In genomic region chr19:20926796-20927195, GRCh38 we compare ENCODE assay signal across 15 cellular contexts.
"Had no signal": no experiment of that assay in that cellular context is flagged by ENCODE, and none has a peak within 500 bp of the region (broad histone marks: within the 10 kb centered on the region; RNA-seq: fewer than 3 reads in every experiment).

No MANE protein-coding gene starts in this region.

- H3K9me3 ChIP-seq: lower lobe of right lung, mucosa of descending colon, stomach, thoracic aorta had no signal

- H3K27ac ChIP-seq: lower lobe of right lung, stomach, thoracic aorta had no signal

- H3K36me3 ChIP-seq: lower lobe of right lung, thoracic aorta had no signal

- H3K4me3 ChIP-seq: lower lobe of right lung, mucosa of descending colon, skin epidermis, stomach, thoracic aorta had no signal

- ATAC-seq: activated CD8-positive, alpha-beta memory T cell treated with anti-CD3 and anti-CD28 coated beads, Interleukin-2, amount 10 ng/mL, durations not matched to agents 7 days and 5 days; activated T-cell treated with anti-CD3 and anti-CD28 coated beads, Interleukin-2, amount 50 U/mL, for 4 hours; effector memory CD8-positive, alpha-beta T cell; lower lobe of right lung; mucosa of descending colon; natural killer cell treated with Interleukin-12 subunit alpha and Interleukin-12 subunit beta and Interleukin-15 and Interleukin-18, amount 100 ng/mL, for 72 hours; T-helper 17 cell had no signal

- H3K27me3 ChIP-seq: stomach had no signal

- DNase-seq: activated CD4-positive, alpha-beta T cell treated with anti-CD3 and anti-CD28 coated beads, Interleukin-2, amount 50 U/mL, for 4 hours; activated CD8-positive, alpha-beta memory T cell treated with anti-CD3 and anti-CD28 coated beads, Interleukin-2, amount 10 ng/mL, durations not matched to agents 7 days and 5 days; activated naive CD8-positive, alpha-beta T cell treated with anti-CD3 and anti-CD28 coated beads, Interleukin-2, amount 10 ng/mL, durations not matched to agents 7 days and 5 days; activated T-cell treated with anti-CD3 and anti-CD28 coated beads, Interleukin-2, amount 50 U/mL, for 4 hours; caudate nucleus; effector memory CD8-positive, alpha-beta T cell; erythroblast; lower lobe of right lung; mucosa of descending colon; occipital lobe; stomach; T-helper 17 cell had no signal
